Comparison of ENCODE assay signal across 2 cellular contexts in the genomic region with DNA sequence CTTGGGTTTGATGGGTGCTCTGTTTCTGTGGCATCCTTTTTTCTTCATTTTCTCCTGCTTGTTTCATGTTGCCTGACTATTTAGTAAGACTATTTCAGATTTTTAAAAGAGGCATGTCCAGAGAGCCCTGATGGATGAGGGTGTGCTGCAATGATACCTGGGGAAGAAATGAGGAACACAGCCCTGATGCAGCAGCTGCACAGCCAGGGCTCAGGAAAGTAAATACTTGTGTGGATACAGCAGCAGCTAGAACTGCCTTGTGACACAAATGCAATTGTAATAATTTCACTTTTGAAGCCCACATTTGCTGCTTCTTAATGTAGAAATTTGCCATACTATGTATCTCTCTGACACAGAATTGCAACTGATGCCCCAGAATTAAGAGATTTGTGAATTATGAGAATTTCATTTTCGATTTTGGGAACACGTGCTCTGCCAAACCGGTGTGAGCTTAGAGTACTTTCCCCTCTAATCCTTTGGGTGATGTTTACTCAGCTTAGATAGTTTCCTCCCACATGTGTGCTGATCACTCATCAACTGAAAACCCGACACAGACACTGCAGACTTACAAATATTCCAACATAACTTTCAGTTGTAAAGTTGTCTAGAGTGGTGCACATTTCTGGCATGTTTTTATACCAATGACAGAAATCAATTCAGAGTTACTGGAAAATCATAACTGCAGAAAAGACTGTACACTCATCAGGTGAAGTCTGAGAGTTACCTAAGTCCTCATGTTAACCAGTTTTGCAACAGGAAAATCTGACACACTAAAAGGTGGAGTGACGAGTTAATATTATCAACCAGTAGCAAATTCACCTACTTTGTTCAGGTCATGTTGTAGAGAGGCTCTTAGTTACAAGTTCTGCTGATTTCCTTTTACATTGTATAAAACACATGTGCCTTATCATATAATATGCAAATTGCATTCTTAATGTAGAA.
TF ChIP-seq lines count a peak whose summit lies in the region.

No MANE protein-coding gene starts in this region.

TF ChIP-seq in GM12878, 131 proteins besides CTCF, POLR2A, EP300 and RAD21 (continued from another document):
- no peak for TF ChIP-seq SUPT20H (IDR thresholded peaks at IDR 0.05; ENCODE audit: borderline replicate concordance, control insufficient read depth, low read depth, low read length)

TF ChIP-seq in SK-N-SH treated with all-trans-retinoic acid at 6 μM for 48 hours, 23 proteins besides CTCF, POLR2A, EP300 and RAD21 (continued from another document):
- TF ChIP-seq, protein P1, sequence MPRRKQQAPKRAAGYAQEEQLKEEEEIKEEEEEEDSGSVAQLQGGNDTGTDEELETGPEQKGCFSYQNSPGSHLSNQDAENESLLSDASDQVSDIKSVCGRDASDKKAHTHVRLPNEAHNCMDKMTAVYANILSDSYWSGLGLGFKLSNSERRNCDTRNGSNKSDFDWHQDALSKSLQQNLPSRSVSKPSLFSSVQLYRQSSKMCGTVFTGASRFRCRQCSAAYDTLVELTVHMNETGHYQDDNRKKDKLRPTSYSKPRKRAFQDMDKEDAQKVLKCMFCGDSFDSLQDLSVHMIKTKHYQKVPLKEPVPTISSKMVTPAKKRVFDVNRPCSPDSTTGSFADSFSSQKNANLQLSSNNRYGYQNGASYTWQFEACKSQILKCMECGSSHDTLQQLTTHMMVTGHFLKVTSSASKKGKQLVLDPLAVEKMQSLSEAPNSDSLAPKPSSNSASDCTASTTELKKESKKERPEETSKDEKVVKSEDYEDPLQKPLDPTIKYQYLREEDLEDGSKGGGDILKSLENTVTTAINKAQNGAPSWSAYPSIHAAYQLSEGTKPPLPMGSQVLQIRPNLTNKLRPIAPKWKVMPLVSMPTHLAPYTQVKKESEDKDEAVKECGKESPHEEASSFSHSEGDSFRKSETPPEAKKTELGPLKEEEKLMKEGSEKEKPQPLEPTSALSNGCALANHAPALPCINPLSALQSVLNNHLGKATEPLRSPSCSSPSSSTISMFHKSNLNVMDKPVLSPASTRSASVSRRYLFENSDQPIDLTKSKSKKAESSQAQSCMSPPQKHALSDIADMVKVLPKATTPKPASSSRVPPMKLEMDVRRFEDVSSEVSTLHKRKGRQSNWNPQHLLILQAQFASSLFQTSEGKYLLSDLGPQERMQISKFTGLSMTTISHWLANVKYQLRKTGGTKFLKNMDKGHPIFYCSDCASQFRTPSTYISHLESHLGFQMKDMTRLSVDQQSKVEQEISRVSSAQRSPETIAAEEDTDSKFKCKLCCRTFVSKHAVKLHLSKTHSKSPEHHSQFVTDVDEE (CRISPR knock-in tag; IDR thresholded peaks at IDR 0.05), result no peak
- TF ChIP-seq, protein P2, sequence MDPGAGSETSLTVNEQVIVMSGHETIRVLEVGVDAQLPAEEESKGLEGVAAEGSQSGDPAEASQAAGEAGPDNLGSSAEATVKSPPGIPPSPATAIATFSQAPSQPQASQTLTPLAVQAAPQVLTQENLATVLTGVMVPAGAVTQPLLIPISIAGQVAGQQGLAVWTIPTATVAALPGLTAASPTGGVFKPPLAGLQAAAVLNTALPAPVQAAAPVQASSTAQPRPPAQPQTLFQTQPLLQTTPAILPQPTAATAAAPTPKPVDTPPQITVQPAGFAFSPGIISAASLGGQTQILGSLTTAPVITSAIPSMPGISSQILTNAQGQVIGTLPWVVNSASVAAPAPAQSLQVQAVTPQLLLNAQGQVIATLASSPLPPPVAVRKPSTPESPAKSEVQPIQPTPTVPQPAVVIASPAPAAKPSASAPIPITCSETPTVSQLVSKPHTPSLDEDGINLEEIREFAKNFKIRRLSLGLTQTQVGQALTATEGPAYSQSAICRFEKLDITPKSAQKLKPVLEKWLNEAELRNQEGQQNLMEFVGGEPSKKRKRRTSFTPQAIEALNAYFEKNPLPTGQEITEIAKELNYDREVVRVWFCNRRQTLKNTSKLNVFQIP (CRISPR knock-in tag; IDR thresholded peaks at IDR 0.05; ENCODE audit: borderline replicate concordance, low read depth), result no peak
- no peak for TF ChIP-seq RARB (CRISPR knock-in tag; IDR thresholded peaks at IDR 0.05)
- TF ChIP-seq TCF4 (CRISPR knock-in tag; IDR thresholded peaks at IDR 0.05; ENCODE audit: borderline replicate concordance), result no peak
- TF ChIP-seq ZC3H10 (CRISPR knock-in tag; IDR thresholded peaks at IDR 0.05), result no peak
- no peak for TF ChIP-seq ZNF8 (CRISPR knock-in tag; IDR thresholded peaks at IDR 0.05)
- TF ChIP-seq ZFP30 (CRISPR knock-in tag; IDR thresholded peaks at IDR 0.05), result no peak
- no peak for TF ChIP-seq SNAI2 (CRISPR knock-in tag; IDR thresholded peaks at IDR 0.05)
- TF ChIP-seq, protein P3, sequence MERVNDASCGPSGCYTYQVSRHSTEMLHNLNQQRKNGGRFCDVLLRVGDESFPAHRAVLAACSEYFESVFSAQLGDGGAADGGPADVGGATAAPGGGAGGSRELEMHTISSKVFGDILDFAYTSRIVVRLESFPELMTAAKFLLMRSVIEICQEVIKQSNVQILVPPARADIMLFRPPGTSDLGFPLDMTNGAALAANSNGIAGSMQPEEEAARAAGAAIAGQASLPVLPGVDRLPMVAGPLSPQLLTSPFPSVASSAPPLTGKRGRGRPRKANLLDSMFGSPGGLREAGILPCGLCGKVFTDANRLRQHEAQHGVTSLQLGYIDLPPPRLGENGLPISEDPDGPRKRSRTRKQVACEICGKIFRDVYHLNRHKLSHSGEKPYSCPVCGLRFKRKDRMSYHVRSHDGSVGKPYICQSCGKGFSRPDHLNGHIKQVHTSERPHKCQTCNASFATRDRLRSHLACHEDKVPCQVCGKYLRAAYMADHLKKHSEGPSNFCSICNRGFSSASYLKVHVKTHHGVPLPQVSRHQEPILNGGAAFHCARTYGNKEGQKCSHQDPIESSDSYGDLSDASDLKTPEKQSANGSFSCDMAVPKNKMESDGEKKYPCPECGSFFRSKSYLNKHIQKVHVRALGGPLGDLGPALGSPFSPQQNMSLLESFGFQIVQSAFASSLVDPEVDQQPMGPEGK (CRISPR knock-in tag; IDR thresholded peaks at IDR 0.05; ENCODE audit: borderline replicate concordance), result no peak
- TF ChIP-seq ZNF565 (CRISPR knock-in tag; conservative IDR thresholded peaks at IDR 0.05; ENCODE audit: low read depth), result no peak
- no peak for TF ChIP-seq CSDC2 (CRISPR knock-in tag; IDR thresholded peaks at IDR 0.05)
- TF ChIP-seq BACH2 (CRISPR knock-in tag; IDR thresholded peaks at IDR 0.05; ENCODE audit: borderline replicate concordance), result no peak
- TF ChIP-seq, protein P4, sequence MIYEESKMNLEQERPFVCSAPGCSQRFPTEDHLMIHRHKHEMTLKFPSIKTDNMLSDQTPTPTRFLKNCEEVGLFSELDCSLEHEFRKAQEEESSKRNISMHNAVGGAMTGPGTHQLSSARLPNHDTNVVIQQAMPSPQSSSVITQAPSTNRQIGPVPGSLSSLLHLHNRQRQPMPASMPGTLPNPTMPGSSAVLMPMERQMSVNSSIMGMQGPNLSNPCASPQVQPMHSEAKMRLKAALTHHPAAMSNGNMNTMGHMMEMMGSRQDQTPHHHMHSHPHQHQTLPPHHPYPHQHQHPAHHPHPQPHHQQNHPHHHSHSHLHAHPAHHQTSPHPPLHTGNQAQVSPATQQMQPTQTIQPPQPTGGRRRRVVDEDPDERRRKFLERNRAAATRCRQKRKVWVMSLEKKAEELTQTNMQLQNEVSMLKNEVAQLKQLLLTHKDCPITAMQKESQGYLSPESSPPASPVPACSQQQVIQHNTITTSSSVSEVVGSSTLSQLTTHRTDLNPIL (CRISPR knock-in tag; IDR thresholded peaks at IDR 0.05; ENCODE audit: low read depth), result no peak
- no peak for TF ChIP-seq ZNF70 (CRISPR knock-in tag; IDR thresholded peaks at IDR 0.05)
- no peak for TF ChIP-seq TOX (CRISPR knock-in tag; IDR thresholded peaks at IDR 0.05; ENCODE audit: borderline replicate concordance)
